35 cellular contexts compared by ENCODE assay signal in the genomic region with DNA sequence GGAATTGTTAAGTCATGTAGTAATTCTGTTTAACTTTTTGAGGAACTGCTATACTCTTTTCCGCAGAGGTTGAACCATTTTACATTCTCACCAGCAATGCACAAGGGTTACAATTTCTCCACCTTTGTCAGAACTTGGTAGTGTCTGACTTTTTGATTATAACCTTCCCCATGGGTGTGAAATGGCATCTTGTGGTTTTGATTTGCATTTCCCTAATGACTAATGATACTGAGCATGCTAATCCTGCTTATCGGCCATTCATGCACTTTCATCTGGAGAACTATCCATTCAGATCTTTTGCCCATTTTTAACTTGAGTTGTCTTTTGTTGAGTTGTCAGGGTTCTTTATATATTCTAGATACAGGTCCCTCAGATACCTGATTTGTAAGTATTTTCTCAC.
"Had no signal": no experiment of that assay in that cellular context is flagged by ENCODE, and none has a peak within 500 bp of the region (broad histone marks: within the 10 kb centered on the region; RNA-seq: fewer than 3 reads in every experiment).

No MANE protein-coding gene starts in this region.

- H3K27ac ChIP-seq: ascending aorta, cardiac muscle cell, KMS-11, SJCRH30, VCaP had no signal

- H3K27ac Mint-ChIP-seq: activated CD4-positive, alpha-beta memory T cell treated with anti-CD3 and anti-CD28 coated beads, Interleukin-2, amount 10 ng/mL, durations not matched to agents 7 days and 5 days; activated CD4-positive, alpha-beta T cell treated with anti-CD3 and anti-CD28 coated beads for 36 hours; activated naive CD8-positive, alpha-beta T cell treated with anti-CD3 and anti-CD28 coated beads, Interleukin-2, amount 10 ng/mL, durations not matched to agents 7 days and 5 days; activated T-cell treated with anti-CD3 and anti-CD28 coated beads, Interleukin-2, amount 50 U/mL, for 72 hours; activated T-helper 2 cell treated with anti-CD3 and anti-CD28 coated beads, Interferon-gamma antibody, Interleukin-2, Interleukin-4, amounts not matched to agents 10 μg/mL and 5 μg/mL and 100 μg/mL, durations not matched to agents 14 hours and 24 hours and 36 hours; brain; T-helper 1 cell treated with Interleukin-12 subunit alpha and Interleukin-12 subunit beta and Interleukin-4 antibody, amounts not matched to agents 30 μg/mL and 1 μg/mL, for 36 hours had no signal

- DNase-seq: activated CD4-positive, alpha-beta memory T cell treated with anti-CD3 and anti-CD28 coated beads, Interleukin-2, amount 10 ng/mL, durations not matched to agents 7 days and 5 days; activated CD4-positive, alpha-beta T cell treated with anti-CD3 and anti-CD28 coated beads for 36 hours; activated CD4-positive, alpha-beta T cell treated with anti-CD3 and anti-CD28 coated beads, Interleukin-2, amount 50 U/mL, for 1 hour; activated CD8-positive, alpha-beta memory T cell treated with anti-CD3 and anti-CD28 coated beads, Interleukin-2, amount 50 U/mL, for 4 hours; activated gamma-delta T cell treated with Interleukin-2 at 50 U/mL for 16 hours; activated naive CD4-positive, alpha-beta T cell treated with anti-CD3 and anti-CD28 coated beads, Interleukin-2, amount 50 U/mL, for 16 hours; activated naive CD8-positive, alpha-beta T cell treated with anti-CD3 and anti-CD28 coated beads, Interleukin-2, amount 10 ng/mL, durations not matched to agents 7 days and 5 days; activated T-cell treated with anti-CD3 and anti-CD28 coated beads, Interleukin-2, amount 50 U/mL, for 72 hours; amniotic stem cell; MG63; MV-4-11; NCI-H1092 treated with DMSO at 0.1 percent for 48 hours; NCI-H1417 treated with DMSO at 0.1 percent for 48 hours; NCI-H1694; NCI-H2029; NCI-H2107; NCI-H2171 treated with DMSO at 0.1 percent for 48 hours; NCI-H345; NCI-H510A; NCI-H526 treated with DMSO at 0.1 percent for 48 hours; NK-92 treated with Interleukin-12 subunit alpha and Interleukin-12 subunit beta, amount 100 ng/mL, for 24 hours; OCI-M1; RPMI8226; SJCRH30; SW 1271 had no signal

- H3K4me1 ChIP-seq: ascending aorta, SJCRH30 had no signal

- H3K27me3 ChIP-seq: ascending aorta, cardiac muscle cell, SJCRH30 had no signal

- H3K4me2 ChIP-seq: KMS-11 had no signal

- H3K9ac ChIP-seq: KMS-11 had no signal

- H3K36me3 Mint-ChIP-seq: activated naive CD8-positive, alpha-beta T cell treated with anti-CD3 and anti-CD28 coated beads, Interleukin-2, amount 10 ng/mL, durations not matched to agents 7 days and 5 days had no signal

- H3K4me1 Mint-ChIP-seq: brain had no signal

- H3K4me3 Mint-ChIP-seq: activated CD4-positive, alpha-beta memory T cell treated with anti-CD3 and anti-CD28 coated beads, Interleukin-2, amount 10 ng/mL, durations not matched to agents 7 days and 5 days; activated CD4-positive, alpha-beta T cell treated with anti-CD3 and anti-CD28 coated beads for 36 hours; activated naive CD8-positive, alpha-beta T cell treated with anti-CD3 and anti-CD28 coated beads, Interleukin-2, amount 10 ng/mL, durations not matched to agents 7 days and 5 days; activated T-cell treated with anti-CD3 and anti-CD28 coated beads, Interleukin-2, amount 50 U/mL, for 72 hours; brain; T-helper 1 cell treated with Interleukin-12 subunit alpha and Interleukin-12 subunit beta and Interleukin-4 antibody, amounts not matched to agents 30 μg/mL and 1 μg/mL, for 36 hours had no signal

- H3K9me3 Mint-ChIP-seq: activated CD4-positive, alpha-beta memory T cell treated with anti-CD3 and anti-CD28 coated beads, Interleukin-2, amount 10 ng/mL, durations not matched to agents 7 days and 5 days; activated naive CD8-positive, alpha-beta T cell treated with anti-CD3 and anti-CD28 coated beads, Interleukin-2, amount 10 ng/mL, durations not matched to agents 7 days and 5 days; activated T-cell treated with anti-CD3 and anti-CD28 coated beads, Interleukin-2, amount 50 U/mL, for 72 hours; activated T-helper 2 cell treated with anti-CD3 and anti-CD28 coated beads, Interferon-gamma antibody, Interleukin-2, Interleukin-4, amounts not matched to agents 10 μg/mL and 5 μg/mL and 100 μg/mL, durations not matched to agents 14 hours and 24 hours and 36 hours; brain; T-helper 1 cell treated with Interleukin-12 subunit alpha and Interleukin-12 subunit beta and Interleukin-4 antibody, amounts not matched to agents 30 μg/mL and 1 μg/mL, for 36 hours had no signal

- ATAC-seq: activated CD4-positive, alpha-beta T cell treated with anti-CD3 and anti-CD28 coated beads for 36 hours; activated T-cell treated with anti-CD3 and anti-CD28 coated beads, Interleukin-2, amount 50 U/mL, for 72 hours; Panc1; Right ventricle myocardium inferior; SK-N-SH treated with all-trans-retinoic acid at 6 μM for 48 hours had no signal

- H3K4me3 ChIP-seq: ascending aorta, cardiac muscle cell, MG63, SJCRH30 had no signal
